19 cellular contexts compared by ENCODE assay signal in genomic region chr10:62934258-62934657, GRCh38.
DNase-seq lines count a peak whose midpoint lies in the region; ATAC-seq, FAIRE-seq and TF ChIP-seq lines count a peak whose summit lies in the region.
"Had no signal": no experiment of that assay in that cellular context is flagged by ENCODE, and none has a peak within 500 bp of the region (broad histone marks: within the 10 kb centered on the region; RNA-seq: fewer than 3 reads in every experiment).

No MANE protein-coding gene starts in this region.

- no peak overlapping the region for H3K27ac Mint-ChIP-seq in activated naive CD8-positive, alpha-beta T cell treated with anti-CD3 and anti-CD28 coated beads for 36 hours
- H3K27ac Mint-ChIP-seq: activated CD8-positive, alpha-beta T cell treated with anti-CD3 and anti-CD28 coated beads for 36 hours; mesothelial cell of epicardium had no signal

- in situ Hi-C loops in KBM-7 (cut with MboI; ENCODE audit: low pct_unique_long_range_greater_than_20kb, low sequenced_read_pairs): no loop called here

- H2AFZ ChIP-seq in keratinocyte (ENCODE audit: control insufficient read depth, low read length): peak overlapping the region; percentile 46

- dilution Hi-C loops in keratinocyte (cut with MboI; ENCODE audit: extremely low pct_ligation_motif_present, low sequenced_read_pairs): no loop called here

- TF ChIP-seq CTCF in keratinocyte (optimal IDR thresholded peaks at IDR 0.05 in 1 of 3, IDR thresholded peaks at IDR 0.05 in 1 of 3, conservative IDR thresholded peaks at IDR 0.05 in 1 of 3; ENCODE audit: extremely low read depth in 1 of 3, insufficient read depth in 2 of 3, low read length in 3 of 3): no peak

- H3K4me2 ChIP-seq in BLaER1 treated with 17β-estradiol and CSF1 and Interleukin-3, amounts not matched to agents 10 nM and 100 nM: peak overlapping the region; percentile 49 to 82 (median 61)
- peak overlapping the region; percentile 18 for H3K4me2 ChIP-seq in keratinocyte (ENCODE audit: control insufficient read depth, extremely low read depth, insufficient read depth, low read depth, low read length)

- H3K9me3 ChIP-seq in BLaER1 treated with 17β-estradiol and CSF1 and Interleukin-3, amounts not matched to agents 10 nM and 100 nM (replicated peaks in 1 of 11): peaks cover 0 to 2% (median under 1%) of the 10 kb centered on the region in 11 experiments; a peak in 10 of 22 replicates
- H3K9me3 ChIP-seq in SJCRH30 (replicated peaks) (no peaks in the 10 kb centered on the region), keratinocyte (ENCODE audit: control insufficient read depth, low read depth, low read length) (no peaks in the 10 kb centered on the region)
- H3K9me3 ChIP-seq: adrenal gland, upper lobe of right lung had no signal

- H4K20me1 ChIP-seq in BLaER1 treated with 17β-estradiol and CSF1 and Interleukin-3, amounts not matched to agents 10 nM and 100 nM: no peaks in the 10 kb centered on the region
- H4K20me1 ChIP-seq in keratinocyte (ENCODE audit: control insufficient read depth, extremely low read depth, insufficient read depth, low read length): no peaks in the 10 kb centered on the region

- ATAC-seq in HG03342 (IDR thresholded peaks at IDR 0.05; ENCODE audit: unreplicated experiment) (no peak), HG02678 (IDR thresholded peaks at IDR 0.05; ENCODE audit: unreplicated experiment) (no peak)
- ATAC-seq: activated CD8-positive, alpha-beta T cell treated with anti-CD3 and anti-CD28 coated beads for 36 hours; stimulated activated naive CD8-positive, alpha-beta T cell treated with anti-CD3 and anti-CD28 coated beads, Interleukin-15, Interleukin-2, amounts not matched to agents 100 U/mL and 50 U/mL, for 24 hours; upper lobe of right lung had no signal

- H3K9ac ChIP-seq in BLaER1 treated with 17β-estradiol and CSF1 and Interleukin-3, amounts not matched to agents 10 nM and 100 nM: peak overlapping the region in 3 of 11 experiments; percentile 7 to 25 (median 8); a peak in 3 of 22 replicates
- no peak overlapping the region for H3K9ac ChIP-seq in keratinocyte (ENCODE audit: control insufficient read depth, extremely low read depth, insufficient read depth, low read length)

- H3K4me3 Mint-ChIP-seq in activated naive CD8-positive, alpha-beta T cell treated with anti-CD3 and anti-CD28 coated beads for 36 hours: no peak overlapping the region
- H3K4me3 Mint-ChIP-seq: activated CD8-positive, alpha-beta T cell treated with anti-CD3 and anti-CD28 coated beads for 36 hours; mesothelial cell of epicardium had no signal

- H3K9me1 ChIP-seq in keratinocyte (ENCODE audit: control insufficient read depth, extremely low read depth, insufficient read depth, low read length): no peaks in the 10 kb centered on the region

- H3K4me1 ChIP-seq in BLaER1 treated with 17β-estradiol and CSF1 and Interleukin-3, amounts not matched to agents 10 nM and 100 nM: peaks cover 10 to 15% (median 12%) of the 10 kb centered on the region in 10 experiments; a peak in 18 of 20 replicates
- peaks cover 14% of the 10 kb centered on the region for H3K4me1 ChIP-seq in SJCRH30
- H3K4me1 ChIP-seq in keratinocyte (ENCODE audit: control insufficient read depth, extremely low read depth, insufficient read depth, low read length): peaks cover 7% of the 10 kb centered on the region
- H3K4me1 ChIP-seq: adrenal gland, upper lobe of right lung had no signal

- no peaks in the 10 kb centered on the region for H3K36me3 ChIP-seq in BLaER1 treated with 17β-estradiol and CSF1 and Interleukin-3, amounts not matched to agents 10 nM and 100 nM
- H3K36me3 ChIP-seq in SJCRH30 (no peaks in the 10 kb centered on the region), keratinocyte (ENCODE audit: control insufficient read depth in 2 of 2, extremely low read depth in 1 of 2, insufficient read depth in 2 of 2, low read length in 2 of 2) (no peaks in the 10 kb centered on the region)
- H3K36me3 ChIP-seq: adrenal gland, upper lobe of right lung had no signal

- no peaks in the 10 kb centered on the region for H3K9me3 Mint-ChIP-seq in activated naive CD8-positive, alpha-beta T cell treated with anti-CD3 and anti-CD28 coated beads for 36 hours
- H3K9me3 Mint-ChIP-seq: activated CD8-positive, alpha-beta T cell treated with anti-CD3 and anti-CD28 coated beads for 36 hours had no signal

- peaks cover 2% of the 10 kb centered on the region for H3K36me3 Mint-ChIP-seq in activated naive CD8-positive, alpha-beta T cell treated with anti-CD3 and anti-CD28 coated beads for 36 hours
- H3K36me3 Mint-ChIP-seq: mesothelial cell of epicardium had no signal

- DNase-seq in KBM-7 (peak; percentile 37), SJCRH30 (peak; percentile 85 to 93), keratinocyte (ENCODE audit: low read depth, low spot score) (no peak), NCI-H446 treated with DMSO at 0.1 percent for 48 hours (lab: John Stamatoyannopoulos, UW) (no peak)
- DNase-seq in activated naive CD8-positive, alpha-beta T cell treated with anti-CD3 and anti-CD28 coated beads for 36 hours: no peak
- DNase-seq: activated CD8-positive, alpha-beta T cell treated with anti-CD3 and anti-CD28 coated beads for 36 hours; adrenal gland; AML-193; IMR-90; NCI-H510A treated with DMSO at 0.1 percent for 48 hours; small intestine; stimulated activated naive CD8-positive, alpha-beta T cell treated with anti-CD3 and anti-CD28 coated beads, Interleukin-15, Interleukin-2, amounts not matched to agents 100 U/mL and 50 U/mL, for 24 hours; upper lobe of right lung had no signal

- peak overlapping the region in 6 of 11 experiments; percentile 3 to 51 (median 16); a peak in 5 of 22 replicates for H3K27ac ChIP-seq in BLaER1 treated with 17β-estradiol and CSF1 and Interleukin-3, amounts not matched to agents 10 nM and 100 nM
- H3K27ac ChIP-seq in SJCRH30: peak overlapping the region; percentile 77
- H3K27ac ChIP-seq in keratinocyte (ENCODE audit: control insufficient read depth, insufficient read depth, low read length): no peak overlapping the region
- H3K27ac ChIP-seq: adrenal gland, upper lobe of right lung had no signal

- peak; percentile 53 for FAIRE-seq in keratinocyte (lab: Jason Lieb, UNC)
- FAIRE-seq: GM18507, islet of Langerhans, small intestine had no signal

- H3K4me3 ChIP-seq in BLaER1 treated with 17β-estradiol and CSF1 and Interleukin-3, amounts not matched to agents 10 nM and 100 nM: peak overlapping the region in 1 of 10 experiments; percentile 3; a peak in 3 of 20 replicates
- H3K4me3 ChIP-seq in SJCRH30 (no peak overlapping the region), keratinocyte (ENCODE audit: control insufficient read depth in 2 of 3, extremely low read depth in 1 of 3, insufficient read depth in 2 of 3, low read depth in 1 of 3, low read length in 3 of 3) (no peak overlapping the region)
- H3K4me3 ChIP-seq: adrenal gland, upper lobe of right lung had no signal

- H3K4me1 Mint-ChIP-seq in activated naive CD8-positive, alpha-beta T cell treated with anti-CD3 and anti-CD28 coated beads for 36 hours: no peaks in the 10 kb centered on the region
- H3K4me1 Mint-ChIP-seq: mesothelial cell of epicardium had no signal

- peaks cover 44% of the 10 kb centered on the region for H3K27me3 Mint-ChIP-seq in activated naive CD8-positive, alpha-beta T cell treated with anti-CD3 and anti-CD28 coated beads for 36 hours

- H3K79me2 ChIP-seq in keratinocyte (ENCODE audit: control insufficient read depth, insufficient read depth, low read length): no peaks in the 10 kb centered on the region

- no peaks in the 10 kb centered on the region for H3K27me3 ChIP-seq in BLaER1 treated with 17β-estradiol and CSF1 and Interleukin-3, amounts not matched to agents 10 nM and 100 nM
- H3K27me3 ChIP-seq in SJCRH30 (no peaks in the 10 kb centered on the region), keratinocyte (ENCODE audit: control insufficient read depth, extremely low read depth, insufficient read depth, low read length) (no peaks in the 10 kb centered on the region)
- H3K27me3 ChIP-seq: upper lobe of right lung had no signal

Comparison
In these comparisons a context has a peak if more than half of its experiments do, and no peak if none do; other contexts are left out.
1. DNase-seq: peak in KBM-7 (single experiment) and SJCRH30 (2 of 2); none in keratinocyte (single experiment), NCI-H446 treated with DMSO at 0.1 percent for 48 hours (single experiment) and activated naive CD8-positive, alpha-beta T cell treated with anti-CD3 and anti-CD28 coated beads for 36 hours (single experiment).